ENCODE assay signal across 19 cellular contexts in genomic region chr14:32492482-32492881, GRCh38.
DNase-seq lines count a peak whose midpoint lies in the region; TF ChIP-seq lines count a peak whose summit lies in the region.
"Had no signal": no experiment of that assay in that cellular context is flagged by ENCODE, and none has a peak within 500 bp of the region (broad histone marks: within the 10 kb centered on the region; RNA-seq: fewer than 3 reads in every experiment).

No MANE protein-coding gene starts in this region.

- H3K27ac ChIP-seq in cardiac muscle cell: peak overlapping the region; percentile 39
- H3K27ac ChIP-seq in ascending aorta: peak overlapping the region; percentile 21 to 25
- H3K27ac ChIP-seq in smooth muscle cell (ENCODE audit: low read depth): no peak overlapping the region
- H3K27ac ChIP-seq: 22Rv1, C4-2B had no signal

- peak overlapping the region; percentile 16 for H3K4me2 ChIP-seq in smooth muscle cell

- H3K4me3 ChIP-seq in cardiac muscle cell (no peak overlapping the region), ascending aorta (no peak overlapping the region), smooth muscle cell (no peak overlapping the region)

- H3K9ac ChIP-seq in smooth muscle cell (ENCODE audit: low read depth): no peak overlapping the region

- H4K20me1 ChIP-seq in smooth muscle cell (ENCODE audit: low read depth): no peaks in the 10 kb centered on the region

- intact Hi-C loops in cardiac septum (cut with DNase I): no loop called here
- intact Hi-C loops in ascending aorta (cut with DNase I): no loop called here

- H3K9me3 ChIP-seq in cardiac muscle cell (ENCODE audit: low read depth): no peaks in the 10 kb centered on the region
- H3K9me3 ChIP-seq in ascending aorta: no peaks in the 10 kb centered on the region
- H3K9me3 ChIP-seq in smooth muscle cell (replicated peaks; ENCODE audit: low read depth): no peaks in the 10 kb centered on the region

- H3F3A ChIP-seq in smooth muscle cell (ENCODE audit: low read depth): no peaks in the 10 kb centered on the region

- no peak for TF ChIP-seq CTCF in cardiac muscle cell (IDR thresholded peaks at IDR 0.05; ENCODE audit: low read depth, low read length)
- no peak for TF ChIP-seq CTCF in ascending aorta (IDR thresholded peaks at IDR 0.05)
- TF ChIP-seq CTCF in smooth muscle cell (IDR thresholded peaks at IDR 0.05; ENCODE audit: borderline replicate concordance, insufficient read depth, poor library complexity, severe bottlenecking): no peak

- H3K27me3 ChIP-seq in cardiac muscle cell (no peaks in the 10 kb centered on the region), ascending aorta (no peaks in the 10 kb centered on the region), smooth muscle cell (ENCODE audit: low read depth) (no peaks in the 10 kb centered on the region)

- DNase-seq in cardiac muscle cell (ENCODE audit: low read depth in 1 of 2, low spot score in 1 of 2) (no peak), cardiac septum (ENCODE audit: low spot score) (no peak), ascending aorta (ENCODE audit: low spot score in 2 of 2) (no peak), myocyte (ENCODE audit: low read depth) (peak; percentile 64), smooth muscle cell (lab: John Stamatoyannopoulos, UW; ENCODE audit: unreplicated experiment) (no peak), cortex of kidney (lab: John Stamatoyannopoulos, UW) (no peak), NCI-H2227 treated with DMSO at 0.1 percent for 48 hours (lab: John Stamatoyannopoulos, UW) (no peak)
- no peak for DNase-seq in activated CD8-positive, alpha-beta memory T cell treated with anti-CD3 and anti-CD28 coated beads for 24 hours
- DNase-seq: AML-193; DMS79; HFFc6; KG1; MV-4-11; NCI-H1694 treated with DMSO at 0.1 percent for 48 hours; NCI-H510A; NCI-H748 treated with DMSO at 0.1 percent for 48 hours; NK-92 treated with Interleukin-12 subunit alpha and Interleukin-12 subunit beta, amount 100 ng/mL, for 24 hours had no signal

- peaks cover 56% of the 10 kb centered on the region for H3K4me1 ChIP-seq in cardiac muscle cell (ENCODE audit: low read depth)
- H3K4me1 ChIP-seq in ascending aorta: peaks cover 0 to 40% of the 10 kb centered on the region in 2 donors
- H3K4me1 ChIP-seq in smooth muscle cell (ENCODE audit: low read depth): peaks cover 5% of the 10 kb centered on the region

- H3K36me3 ChIP-seq in cardiac muscle cell (no peaks in the 10 kb centered on the region), ascending aorta (no peaks in the 10 kb centered on the region), smooth muscle cell (ENCODE audit: low read depth) (no peaks in the 10 kb centered on the region)

- no peaks in the 10 kb centered on the region for H3K79me2 ChIP-seq in smooth muscle cell (ENCODE audit: low read depth)

- no peak overlapping the region for H2AFZ ChIP-seq in smooth muscle cell (ENCODE audit: low read depth)
